12 cellular contexts compared by ENCODE assay signal in the genomic region with DNA sequence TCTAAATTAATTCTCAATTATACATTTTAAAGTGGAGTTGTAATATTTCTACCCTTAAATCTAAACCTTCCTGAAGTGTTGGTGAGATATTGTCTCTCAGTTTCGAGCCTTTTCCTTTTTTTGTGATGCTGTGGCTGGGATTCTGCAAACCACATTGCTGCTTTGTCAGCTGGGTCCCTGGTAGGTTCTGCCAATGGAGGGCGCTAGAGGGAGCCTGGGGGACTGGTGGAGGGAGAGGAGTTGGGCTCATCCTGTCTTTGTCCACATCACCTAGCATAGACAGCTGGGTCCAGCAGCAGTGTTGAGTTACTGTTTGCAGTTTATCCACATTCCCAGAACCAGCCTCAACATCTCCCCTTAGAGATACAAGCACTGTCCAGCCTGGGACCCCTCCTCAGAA. TPM values are rescaled to one million over a fixed set of nuclear protein-coding genes. Genes with fewer than 3 reads are reported as not detected.
DNase-seq lines count a peak whose midpoint lies in the region; ATAC-seq and TF ChIP-seq lines count a peak whose summit lies in the region.
"Had no signal": no experiment of that assay in that cellular context is flagged by ENCODE, and none has a peak within 500 bp of the region (broad histone marks: within the 10 kb centered on the region; RNA-seq: fewer than 3 reads in every experiment).

No MANE protein-coding gene starts in this region.

- no peaks in the 10 kb centered on the region for H3K27me3 Mint-ChIP-seq in activated T-cell treated with anti-CD3 and anti-CD28 coated beads, Interleukin-2, amount 50 U/mL, for 72 hours (ENCODE audit: low read depth)
- H3K27me3 Mint-ChIP-seq in central memory CD8-positive, alpha-beta T cell: no peaks in the 10 kb centered on the region
- peaks cover 3% of the 10 kb centered on the region for H3K27me3 Mint-ChIP-seq in progenitor cell of endocrine pancreas

- no peaks in the 10 kb centered on the region for H3K9me3 Mint-ChIP-seq in activated T-cell treated with anti-CD3 and anti-CD28 coated beads, Interleukin-2, amount 50 U/mL, for 72 hours
- no peaks in the 10 kb centered on the region for H3K9me3 Mint-ChIP-seq in central memory CD8-positive, alpha-beta T cell
- H3K9me3 Mint-ChIP-seq in progenitor cell of endocrine pancreas (ENCODE audit: low read depth): no peaks in the 10 kb centered on the region
- H3K9me3 Mint-ChIP-seq: T-helper 1 cell treated with Interleukin-12 subunit alpha and Interleukin-12 subunit beta and Interleukin-4 antibody, amounts not matched to agents 30 μg/mL and 1 μg/mL, for 36 hours had no signal

- H3K4me3 Mint-ChIP-seq in activated T-cell treated with anti-CD3 and anti-CD28 coated beads, Interleukin-2, amount 50 U/mL, for 72 hours: no peak overlapping the region
- H3K4me3 Mint-ChIP-seq in central memory CD8-positive, alpha-beta T cell: no peak overlapping the region
- no peak overlapping the region for H3K4me3 Mint-ChIP-seq in progenitor cell of endocrine pancreas (ENCODE audit: low read depth)
- H3K4me3 Mint-ChIP-seq: T-helper 1 cell treated with Interleukin-12 subunit alpha and Interleukin-12 subunit beta and Interleukin-4 antibody, amounts not matched to agents 30 μg/mL and 1 μg/mL, for 36 hours had no signal

- DNase-seq in activated T-cell treated with anti-CD3 and anti-CD28 coated beads, Interleukin-2, amount 50 U/mL, for 72 hours: peak; percentile 22 to 30
- DNase-seq in activated T-cell treated with anti-CD3 and anti-CD28 coated beads for 4 hours: no peak
- DNase-seq in M059J (ENCODE audit: low read depth): peak; percentile 76
- DNase-seq in central memory CD8-positive, alpha-beta T cell (ENCODE audit: low spot score in 2 of 2): no peak
- no peak for DNase-seq in progenitor cell of endocrine pancreas (ENCODE audit: low spot score, unreplicated experiment)
- DNase-seq in KG1 (lab: John Stamatoyannopoulos, UW): no peak
- DNase-seq: body of pancreas, NCI-H1105 treated with DMSO at 0.1 percent for 48 hours had no signal

- no peak for ATAC-seq in activated T-cell treated with anti-CD3 and anti-CD28 coated beads, Interleukin-2, amount 50 U/mL, for 72 hours (replicated peaks in 1 of 2)
- ATAC-seq in central memory CD8-positive, alpha-beta T cell (replicated peaks; ENCODE audit: extremely low read depth, poor library complexity, severe bottlenecking): no peak
- no peak for ATAC-seq in HG03571 (IDR thresholded peaks at IDR 0.05; ENCODE audit: unreplicated experiment)
- no peak for ATAC-seq in HG03378 (IDR thresholded peaks at IDR 0.05; ENCODE audit: unreplicated experiment)
- ATAC-seq: left lobe of liver had no signal

- H3K36me3 Mint-ChIP-seq in activated T-cell treated with anti-CD3 and anti-CD28 coated beads, Interleukin-2, amount 50 U/mL, for 72 hours (ENCODE audit: insufficient read depth in 2 of 2): no peaks in the 10 kb centered on the region
- H3K36me3 Mint-ChIP-seq in central memory CD8-positive, alpha-beta T cell (ENCODE audit: insufficient read depth): peaks cover 16% of the 10 kb centered on the region
- no peaks in the 10 kb centered on the region for H3K36me3 Mint-ChIP-seq in progenitor cell of endocrine pancreas (ENCODE audit: insufficient read depth)

- H3K4me1 Mint-ChIP-seq in activated T-cell treated with anti-CD3 and anti-CD28 coated beads, Interleukin-2, amount 50 U/mL, for 72 hours (ENCODE audit: low read depth): no peaks in the 10 kb centered on the region
- peaks cover 53% of the 10 kb centered on the region for H3K4me1 Mint-ChIP-seq in central memory CD8-positive, alpha-beta T cell
- H3K4me1 Mint-ChIP-seq in progenitor cell of endocrine pancreas (ENCODE audit: low read depth): no peaks in the 10 kb centered on the region

- H3K27ac Mint-ChIP-seq in activated T-cell treated with anti-CD3 and anti-CD28 coated beads, Interleukin-2, amount 50 U/mL, for 72 hours: no peak overlapping the region
- H3K27ac Mint-ChIP-seq in central memory CD8-positive, alpha-beta T cell (ENCODE audit: low read depth): peak overlapping the region; percentile 33
- no peak overlapping the region for H3K27ac Mint-ChIP-seq in progenitor cell of endocrine pancreas
- H3K27ac Mint-ChIP-seq: T-helper 1 cell treated with Interleukin-12 subunit alpha and Interleukin-12 subunit beta and Interleukin-4 antibody, amounts not matched to agents 30 μg/mL and 1 μg/mL, for 36 hours had no signal

- peak; percentile 17 for TF ChIP-seq CTCF in progenitor cell of endocrine pancreas (IDR thresholded peaks at IDR 0.05; ENCODE audit: unreplicated experiment)

RNA-seq across cellular contexts. Expression of a gene that starts 41.0 kb away (rescaled TPM):
- 10 to 100 TPM; 10.1 to 12.2 TPM for total RNA-seq in activated T-cell treated with anti-CD3 and anti-CD28 coated beads, Interleukin-2, amount 50 U/mL, for 72 hours
- 3.2 and 8.4 TPM in 2 replicates for total RNA-seq in M059J (2014; rRNA removed; shearing (Covaris generic))
- total RNA-seq in progenitor cell of endocrine pancreas: 15.1 and 16.9 TPM in 2 replicates

Comparison
In these comparisons a context has a peak if more than half of its experiments do, and no peak if none do; other contexts are left out.
1. DNase-seq: peak in activated T-cell treated with anti-CD3 and anti-CD28 coated beads, Interleukin-2, amount 50 U/mL, for 72 hours (2 of 2) and M059J (single experiment); none in activated T-cell treated with anti-CD3 and anti-CD28 coated beads for 4 hours (single experiment), central memory CD8-positive, alpha-beta T cell (0 of 2), progenitor cell of endocrine pancreas (single experiment) and KG1 (single experiment).